Comparison of ENCODE assay signal across 8 cellular contexts in the genomic region with DNA sequence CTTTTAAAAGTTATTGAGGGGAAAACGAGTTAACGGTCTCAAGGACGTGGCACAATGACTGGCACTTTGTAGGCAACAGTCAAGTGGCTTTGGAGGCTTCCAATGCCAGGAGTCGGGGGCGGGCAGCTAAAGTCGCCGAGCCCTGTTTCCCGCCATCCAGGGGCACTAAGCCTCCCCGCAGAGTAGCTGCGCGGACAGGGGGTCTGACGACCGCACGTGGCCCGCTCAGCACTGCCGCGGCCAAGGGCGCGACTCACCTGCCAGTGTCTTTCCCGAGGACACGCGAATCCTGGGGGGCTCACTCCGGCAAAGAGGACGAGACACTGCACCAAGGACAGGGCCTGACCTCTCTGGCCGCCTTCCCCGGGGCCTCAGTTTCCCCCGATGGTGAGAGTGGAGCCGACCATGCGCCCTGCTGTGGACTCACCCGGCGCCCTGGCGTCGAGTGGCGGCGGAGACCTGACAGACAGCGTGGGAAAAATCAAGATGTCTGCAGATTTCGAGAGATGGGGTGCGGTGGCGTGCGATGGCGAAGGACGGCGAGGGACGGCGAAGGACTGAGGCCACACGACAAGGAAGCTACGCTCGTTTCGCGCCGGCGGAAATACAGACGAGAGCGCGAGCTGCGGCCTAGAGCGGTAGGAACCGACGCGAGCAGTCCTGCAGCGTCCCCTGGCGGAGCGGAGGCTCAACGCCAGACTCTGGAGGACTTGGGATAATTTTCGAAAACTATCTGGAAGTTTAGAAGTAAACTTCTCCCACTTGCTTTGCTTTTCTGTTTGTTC. TPM values are rescaled to one million over a fixed set of nuclear protein-coding genes. Genes with fewer than 3 reads are reported as not detected.
DNase-seq lines count a peak whose midpoint lies in the region; ATAC-seq and TF ChIP-seq lines count a peak whose summit lies in the region.

A gene (minus strand): TSS at position 559 of the 785 bp plus-strand sequence.

- peak; percentile 64 for ATAC-seq in GM21515 (IDR thresholded peaks at IDR 0.05; ENCODE audit: unreplicated experiment)

- H3K27me3 ChIP-seq in Peyer's patch = no peaks in the 10 kb centered on the region
- no peaks in the 10 kb centered on the region for H3K27me3 ChIP-seq in esophagus squamous epithelium

- peak; percentile 59 for DNase-seq in COLO829 (ENCODE audit: low spot score)
- peak; percentile 86 for DNase-seq in KG1 (lab: John Stamatoyannopoulos, UW)
- DNase-seq in Peyer's patch = peak; percentile 85 to 96 (median 93)
- DNase-seq in activated T-cell treated with anti-CD3 and anti-CD28 coated beads, Interleukin-2, amount 50 U/mL, for 48 hours = peak; percentile 93 to 94
- peak; percentile 47 for DNase-seq in esophagus squamous epithelium (lab: John Stamatoyannopoulos, UW)
- peak; percentile 94 for DNase-seq in myocyte (ENCODE audit: low read depth)
- peak; percentile 77 to 84 for DNase-seq in stimulated activated CD8-positive, alpha-beta memory T cell treated with anti-CD3 and anti-CD28 coated beads, Interleukin-7, amount 100 ng/mL, for 4 hours (ENCODE audit: low read depth in 2 of 2)

- H3K9me3 ChIP-seq in Peyer's patch = no peaks in the 10 kb centered on the region
- no peaks in the 10 kb centered on the region for H3K9me3 ChIP-seq in esophagus squamous epithelium

- H3K4me3 ChIP-seq in Peyer's patch = peak within 1 kb of the TSS; percentile 68 to 95 (median 72)
- peak within 1 kb of the TSS; percentile 61 to 84 (median 68) for H3K4me3 ChIP-seq in esophagus squamous epithelium

- 0 to 1% methylated on average over 25 to 34 of the region's 65 CpGs for WGBS in esophagus squamous epithelium, 2 donors

- TF ChIP-seq POLR2A in Peyer's patch (IDR thresholded peaks at IDR 0.05) (peak; percentile 57 to 76), esophagus squamous epithelium (IDR thresholded peaks at IDR 0.05) (peak in 2 of 4 donors; percentile 50 to 68)

- intact Hi-C loops in esophagus squamous epithelium (cut with DNase I) = no loop called here

- H3K36me3 ChIP-seq in Peyer's patch = peaks cover 0 to 40% (median 0%) of the 10 kb centered on the region in 3 donors
- peaks cover 4 to 42% (median 27%) of the 10 kb centered on the region in 3 donors for H3K36me3 ChIP-seq in esophagus squamous epithelium

- H3K4me1 ChIP-seq in Peyer's patch = peaks cover 0 to 13% (median 7%) of the 10 kb centered on the region in 4 donors
- H3K4me1 ChIP-seq in esophagus squamous epithelium = peaks cover 12 to 43% (median 16%) of the 10 kb centered on the region in 3 donors

- peak; percentile 99 to 100 (median 100) for TF ChIP-seq CTCF in Peyer's patch (IDR thresholded peaks at IDR 0.05)
- peak; percentile 97 to 100 (median 100) for TF ChIP-seq CTCF in esophagus squamous epithelium (IDR thresholded peaks at IDR 0.05)

- H3K27ac ChIP-seq in Peyer's patch (peak within 1 kb of the TSS; percentile 76 to 89 (median 83)), esophagus squamous epithelium (peak within 1 kb of the TSS; percentile 83 to 90 (median 84))

RNA-seq across cellular contexts. Expression of the gene that starts here (rescaled TPM):
- total RNA-seq in Peyer's patch = 10 to 100 TPM; 19.3 to 54.5 (median 48.3) TPM
- 10 to 100 TPM; 17.9 to 37.7 (median 28.0) TPM for total RNA-seq in esophagus squamous epithelium
- total RNA-seq in myocyte = 3.2 and 3.4 TPM in 2 replicates
- 18.9 TPM for polyA plus RNA-seq in myocyte (2012)

Comparison
In these comparisons a context has a peak if more than half of its experiments do, and no peak if none do; other contexts are left out.
1. Peak in every context shown above with its lines: DNase-seq, ATAC-seq, H3K4me3 ChIP-seq and H3K27ac ChIP-seq.